In the genomic region with DNA sequence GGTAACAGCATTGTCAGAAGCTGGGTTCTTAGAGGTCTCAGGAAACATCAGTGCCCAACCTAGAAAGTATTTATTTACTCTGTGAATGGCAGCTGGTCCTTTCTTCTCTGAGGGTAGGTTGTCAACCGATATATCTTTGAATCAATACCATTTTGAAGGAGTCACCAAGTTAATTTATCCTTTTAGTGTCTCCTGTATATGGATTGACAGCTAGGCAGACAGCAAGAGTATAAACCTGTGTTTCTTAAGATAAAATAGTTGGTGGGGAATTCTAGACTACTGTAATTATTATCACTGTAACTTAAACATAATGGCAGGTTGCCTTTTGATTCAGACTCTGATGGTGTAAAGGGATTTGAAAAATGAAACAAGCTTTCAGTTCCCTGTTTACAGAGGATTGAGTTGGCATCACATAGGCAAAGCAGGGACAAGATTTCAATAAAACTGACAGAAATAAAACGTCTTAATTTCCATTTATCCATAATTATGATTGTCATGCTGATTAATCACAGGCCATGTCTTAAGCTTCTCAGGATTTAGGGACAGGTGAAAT, we compare ENCODE assay signal across 19 cellular contexts.
DNase-seq lines count a peak whose midpoint lies in the region; ATAC-seq and TF ChIP-seq lines count a peak whose summit lies in the region.
"Had no signal": no experiment of that assay in that cellular context is flagged by ENCODE, and none has a peak within 500 bp of the region (broad histone marks: within the 10 kb centered on the region; RNA-seq: fewer than 3 reads in every experiment).

No MANE protein-coding gene starts in this region.

- H3K27ac ChIP-seq in tibial artery, result no peak overlapping the region
- H3K27ac ChIP-seq: A549; BLaER1 treated with 17β-estradiol and CSF1 and Interleukin-3, amounts not matched to agents 10 nM and 100 nM; SJCRH30 had no signal

- intact Hi-C loops in tibial artery (cut with DNase I; ENCODE audit: low total_unique reads), result no loop called here

- DNase-seq in NCI-H510A treated with DMSO at 0.1 percent for 48 hours (lab: John Stamatoyannopoulos, UW), result peak; percentile 3
- DNase-seq in NCI-H510A (lab: John Stamatoyannopoulos, UW), result no peak
- DNase-seq in NCI-H748 treated with DMSO at 0.1 percent for 48 hours (lab: John Stamatoyannopoulos, UW), result peak; percentile 68
- no peak for DNase-seq in tibial artery
- no peak for DNase-seq in cerebellar nuclear complex (lab: John Stamatoyannopoulos, UW)
- DNase-seq in NCI-H2081 (lab: John Stamatoyannopoulos, UW), result no peak
- DNase-seq in SW 1271 (lab: John Stamatoyannopoulos, UW), result no peak
- DNase-seq: DMS 273 treated with DMSO at 0.1 percent for 48 hours; KG1; NCI-H1694; NCI-H2107; NK-92 treated with Interleukin-12 subunit alpha and Interleukin-12 subunit beta, amount 100 ng/mL, for 24 hours; OCI-M1; SJCRH30; T-helper 2 cell had no signal

- H3K9me3 ChIP-seq in tibial artery, result no peaks in the 10 kb centered on the region
- H3K9me3 ChIP-seq: A549; BLaER1 treated with 17β-estradiol and CSF1 and Interleukin-3, amounts not matched to agents 10 nM and 100 nM had no signal

- TF ChIP-seq CTCF in tibial artery (IDR thresholded peaks at IDR 0.05), result no peak

- H3K4me1 ChIP-seq in tibial artery, result peaks cover 0 to 32% (median 0%) of the 10 kb centered on the region in 4 donors
- H3K4me1 ChIP-seq: A549 had no signal

- H3K4me3 ChIP-seq in tibial artery, result no peak overlapping the region
- H3K4me3 ChIP-seq: A549; BLaER1 treated with 17β-estradiol and CSF1 and Interleukin-3, amounts not matched to agents 10 nM and 100 nM; SJCRH30 had no signal

- H3K27me3 ChIP-seq in tibial artery, result no peaks in the 10 kb centered on the region
- H3K27me3 ChIP-seq: BLaER1 treated with 17β-estradiol and CSF1 and Interleukin-3, amounts not matched to agents 10 nM and 100 nM; SJCRH30 had no signal

- peak; percentile 64 for ATAC-seq in HG02610 (IDR thresholded peaks at IDR 0.05; ENCODE audit: unreplicated experiment)
- ATAC-seq: A549, HepG2 had no signal

- H3K36me3 ChIP-seq in tibial artery, result no peaks in the 10 kb centered on the region
- H3K36me3 ChIP-seq: BLaER1 treated with 17β-estradiol and CSF1 and Interleukin-3, amounts not matched to agents 10 nM and 100 nM; SJCRH30 had no signal

Comparison
In these comparisons a context has a peak if more than half of its experiments do, and no peak if none do; other contexts are left out.
1. DNase-seq: peak in NCI-H510A treated with DMSO at 0.1 percent for 48 hours (single experiment) and NCI-H748 treated with DMSO at 0.1 percent for 48 hours (single experiment); none in NCI-H510A (single experiment), tibial artery (0 of 2), cerebellar nuclear complex (0 of 2), NCI-H2081 (0 of 2) and SW 1271 (0 of 2).